14 cellular contexts compared by ENCODE assay signal in genomic region chr11:128625766-128626165, GRCh38. TPM values are rescaled to one million over a fixed set of nuclear protein-coding genes. Genes with fewer than 3 reads are reported as not detected.
DNase-seq lines count a peak whose midpoint lies in the region; ATAC-seq and TF ChIP-seq lines count a peak whose summit lies in the region.
"Had no signal": no experiment of that assay in that cellular context is flagged by ENCODE, and none has a peak within 500 bp of the region (broad histone marks: within the 10 kb centered on the region; RNA-seq: fewer than 3 reads in every experiment).

No MANE protein-coding gene starts in this region.

- H3K36me3 Mint-ChIP-seq in activated T-cell treated with anti-CD3 and anti-CD28 coated beads, Interleukin-2, amount 50 U/mL, for 4 hours (ENCODE audit: insufficient read depth): no peaks in the 10 kb centered on the region

- H3K9me3 ChIP-seq in Peyer's patch: no peaks in the 10 kb centered on the region
- H3K9me3 ChIP-seq in esophagus muscularis mucosa: no peaks in the 10 kb centered on the region
- H3K9me3 ChIP-seq in stomach: no peaks in the 10 kb centered on the region
- H3K9me3 ChIP-seq in SJCRH30 (replicated peaks): no peaks in the 10 kb centered on the region
- H3K9me3 ChIP-seq in left lung: no peaks in the 10 kb centered on the region

- TF ChIP-seq POLR2A in Peyer's patch (IDR thresholded peaks at IDR 0.05) (no peak), esophagus muscularis mucosa (IDR thresholded peaks at IDR 0.05; ENCODE audit: low read depth) (no peak), stomach (IDR thresholded peaks at IDR 0.05) (no peak)

- H3K36me3 ChIP-seq in Peyer's patch: no peaks in the 10 kb centered on the region
- H3K36me3 ChIP-seq in esophagus muscularis mucosa: no peaks in the 10 kb centered on the region
- no peaks in the 10 kb centered on the region for H3K36me3 ChIP-seq in stomach
- no peaks in the 10 kb centered on the region for H3K36me3 ChIP-seq in SJCRH30
- H3K36me3 ChIP-seq in left lung: no peaks in the 10 kb centered on the region

- H3K27me3 ChIP-seq in Peyer's patch (no peaks in the 10 kb centered on the region), esophagus muscularis mucosa (no peaks in the 10 kb centered on the region), stomach (no peaks in the 10 kb centered on the region), SJCRH30 (no peaks in the 10 kb centered on the region), left lung (no peaks in the 10 kb centered on the region)

- DNase-seq in activated T-cell treated with anti-CD3 and anti-CD28 coated beads, Interleukin-2, amount 50 U/mL, for 4 hours: no peak
- no peak for DNase-seq in activated T-cell treated with anti-CD3 and anti-CD28 coated beads, Interleukin-2, amount 50 U/mL, for 1 hour
- DNase-seq in Peyer's patch (no peak), esophagus muscularis mucosa (ENCODE audit: extremely low spot score) (peak; percentile 37), stomach (no peak), SJCRH30 (no peak), NCI-H2029 (lab: John Stamatoyannopoulos, UW) (no peak), left lung (no peak)
- DNase-seq: activated CD4-positive, alpha-beta T cell treated with anti-CD3 and anti-CD28 coated beads, Interleukin-2, amount 50 U/mL, for 1 hour; amniotic stem cell; EL; GOT3; NCI-H2107 had no signal

- no peak for TF ChIP-seq CTCF in Peyer's patch (IDR thresholded peaks at IDR 0.05)
- no peak for TF ChIP-seq CTCF in esophagus muscularis mucosa (IDR thresholded peaks at IDR 0.05)
- no peak for TF ChIP-seq CTCF in stomach (IDR thresholded peaks at IDR 0.05)
- TF ChIP-seq CTCF in left lung (IDR thresholded peaks at IDR 0.05): no peak

- H3K27ac ChIP-seq in Peyer's patch (peak overlapping the region; percentile 55 to 84 (median 68)), esophagus muscularis mucosa (replicated peaks in 1 of 4) (no peak overlapping the region), stomach (peak overlapping the region in 4 of 5 donors; percentile 47 to 66 (median 51)), SJCRH30 (no peak overlapping the region), left lung (peak overlapping the region in 1 of 2 donors; percentile 51)
- H3K27ac ChIP-seq: coronary artery had no signal

- 92% methylated on average over 3 of the region's 3 CpGs for WGBS in esophagus muscularis mucosa
- WGBS in stomach, 5 donors: 81 to 92% (median 88%) methylated on average over 3 of the region's 3 CpGs

- intact Hi-C loops in esophagus muscularis mucosa (cut with DNase I) (no loop called here), stomach (cut with DNase I; ENCODE audit: low total_unique reads) (loop anchor here (10.0 kb wide), 1 partner anchor 101 kb away; no protein-coding TSS in a partner anchor), left lung (cut with DNase I) (loop anchor here in 1 of 2 donors (10.0 kb wide), 1 partner anchor 331 kb away; no protein-coding TSS in a partner anchor)

- TF ChIP-seq EP300 in esophagus muscularis mucosa (IDR thresholded peaks at IDR 0.05) (no peak), stomach (IDR thresholded peaks at IDR 0.05) (no peak)

- H3K27me3 Mint-ChIP-seq in activated T-cell treated with anti-CD3 and anti-CD28 coated beads, Interleukin-2, amount 50 U/mL, for 4 hours (ENCODE audit: low read depth): no peaks in the 10 kb centered on the region

- H3K9me3 Mint-ChIP-seq in activated T-cell treated with anti-CD3 and anti-CD28 coated beads, Interleukin-2, amount 50 U/mL, for 4 hours: no peaks in the 10 kb centered on the region

- no peak for ATAC-seq in activated T-cell treated with anti-CD3 and anti-CD28 coated beads, Interleukin-2, amount 50 U/mL, for 4 hours
- ATAC-seq in left lung: no peak

- H3K4me3 ChIP-seq in Peyer's patch: no peak overlapping the region
- H3K4me3 ChIP-seq in esophagus muscularis mucosa: no peak overlapping the region
- H3K4me3 ChIP-seq in stomach: no peak overlapping the region
- H3K4me3 ChIP-seq in SJCRH30: no peak overlapping the region
- H3K4me3 ChIP-seq in left lung: no peak overlapping the region
- H3K4me3 ChIP-seq: coronary artery had no signal

- H3K4me3 Mint-ChIP-seq in activated T-cell treated with anti-CD3 and anti-CD28 coated beads, Interleukin-2, amount 50 U/mL, for 4 hours: peak overlapping the region; percentile 24

- H3K4me1 Mint-ChIP-seq in activated T-cell treated with anti-CD3 and anti-CD28 coated beads, Interleukin-2, amount 50 U/mL, for 4 hours (ENCODE audit: low read depth): peaks cover 98% of the 10 kb centered on the region

- H3K4me1 ChIP-seq in Peyer's patch (peaks cover 0 to 37% (median 15%) of the 10 kb centered on the region in 4 donors), esophagus muscularis mucosa (peaks cover 12 to 23% (median 13%) of the 10 kb centered on the region in 4 donors), stomach (peaks cover 10 to 54% (median 24%) of the 10 kb centered on the region in 4 donors), SJCRH30 (peaks cover 5% of the 10 kb centered on the region), left lung (peaks cover 6 to 60% of the 10 kb centered on the region in 2 donors)

RNA-seq across cellular contexts. Expression of gene ETS1, which starts 38.4 kb away (rescaled TPM):
- total RNA-seq in activated T-cell treated with anti-CD3 and anti-CD28 coated beads, Interleukin-2, amount 50 U/mL, for 4 hours: 100 to 1,000 TPM; 246 to 299 (median 258) TPM
- total RNA-seq in Peyer's patch (10 to 100 TPM; 21.9 to 78.4 (median 31.3) TPM), esophagus muscularis mucosa (10 to 100 TPM; 39.5 to 74.4 (median 59.7) TPM), stomach (10 to 100 TPM in 4 of 5 donors, 1 to 10 TPM in 1; 8.8 to 72.5 (median 24.6) TPM), left lung (100 to 1,000 TPM in 1 of 2 donors, 10 to 100 TPM in 1; 70.2 to 108 TPM)
- 10 to 100 TPM in 2 of 3 donors, 1 to 10 TPM in 1; 7.0 to 35.4 (median 20.4) TPM for polyA plus RNA-seq in stomach
- 32.8 and 43.9 TPM in 2 replicates for total RNA-seq in SJCRH30 (2014; rRNA removed; shearing (Covaris generic))

Comparison
In these comparisons a context has a peak if more than half of its experiments do, and no peak if none do; other contexts are left out.
1. H3K27ac ChIP-seq: peak in Peyer's patch (4 of 4) and stomach (4 of 5); none in esophagus muscularis mucosa (0 of 4) and SJCRH30 (single experiment).